In the genomic region with DNA sequence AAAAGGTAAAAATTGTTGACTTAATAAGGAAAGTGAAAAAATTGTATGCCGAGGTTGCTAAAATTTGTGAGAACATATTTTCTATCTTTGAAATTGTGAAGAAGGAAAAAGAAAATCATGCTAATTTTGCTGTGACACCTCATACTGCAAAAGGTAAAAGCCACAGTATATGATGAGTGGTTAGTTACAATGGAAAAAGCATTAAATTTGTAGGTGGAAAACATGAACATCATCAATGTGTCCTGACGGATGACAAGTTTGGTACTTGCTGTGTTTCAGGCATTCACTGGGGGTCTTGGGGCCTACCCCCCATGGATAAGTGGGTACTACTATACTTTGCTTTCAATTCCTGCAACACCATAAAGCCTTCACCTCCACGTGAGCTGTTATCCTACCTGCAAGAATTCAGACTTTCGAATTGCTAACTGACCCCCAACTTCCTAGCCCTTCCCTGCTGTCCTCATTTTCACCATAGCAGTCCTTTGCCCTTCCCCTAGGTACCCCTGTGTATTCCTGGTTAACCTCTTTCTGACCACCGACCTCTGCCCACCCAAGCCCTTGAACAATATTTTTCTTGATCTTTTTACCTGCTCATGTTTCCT, we compare ENCODE assay signal across 10 cellular contexts.
A peak's percentile ranks its signal among the peaks of the same experiment; 100 is the strongest.
DNase-seq lines count a peak whose midpoint lies in the region; ATAC-seq, FAIRE-seq and TF ChIP-seq lines count a peak whose summit lies in the region.
"Had no signal": no experiment of that assay in that cellular context is flagged by ENCODE, and none has a peak within 500 bp of the region (broad histone marks: within the 10 kb centered on the region; RNA-seq: fewer than 3 reads in every experiment).

No MANE protein-coding gene starts in this region.

- H3K4me1 Mint-ChIP-seq in activated CD4-positive, alpha-beta T cell treated with anti-CD3 and anti-CD28 coated beads for 36 hours, result peaks cover 96% of the 10 kb centered on the region
- peaks cover 78% of the 10 kb centered on the region for H3K4me1 Mint-ChIP-seq in stimulated activated effector memory CD8-positive, alpha-beta T cell treated with anti-CD3 and anti-CD28 coated beads, Interleukin-12 subunit alpha, Interleukin-12 subunit beta, amount 100 ng/mL, for 72 hours

- peak overlapping the region; percentile 100 for H3K27ac Mint-ChIP-seq in activated CD4-positive, alpha-beta T cell treated with anti-CD3 and anti-CD28 coated beads for 36 hours
- H3K27ac Mint-ChIP-seq in stimulated activated effector memory CD8-positive, alpha-beta T cell treated with anti-CD3 and anti-CD28 coated beads, Interleukin-12 subunit alpha, Interleukin-12 subunit beta, amount 100 ng/mL, for 72 hours, result peak overlapping the region; percentile 97
- H3K27ac Mint-ChIP-seq: nephron had no signal

- in situ Hi-C loops in GM12878 (cut with MboI), result no loop called here

- H3K79me2 ChIP-seq in PC-3 (ENCODE audit: low read length) (peaks cover 92% of the 10 kb centered on the region), GM12878 (ENCODE audit: control insufficient read depth, insufficient read depth, low read length) (peaks cover 78% of the 10 kb centered on the region)

- no peak for TF ChIP-seq POLR2A in GM12878 (IDR thresholded peaks at IDR 0.05; ENCODE audit: low read depth, low read length)

- BruUV-seq in PC-3 (replicated peaks; lab: Mats Ljungman, UMichigan) (no TSS peak), GM12878 (replicated peaks; lab: Mats Ljungman, UMichigan) (no TSS peak)

- POLR2A ChIA-PET in activated CD4-positive, alpha-beta T cell treated with anti-CD3 and anti-CD28 coated beads for 36 hours (lab: Charles Lee), result interaction anchor here (0.6 to 2.4 kb wide), 8 partner anchors 12 to 108 kb away, joined by 3 to 14 read pairs (median 6); a partner anchor contains a TSS
- POLR2A ChIA-PET in PC-3 (lab: Charles Lee; ENCODE audit: unreplicated experiment), result interaction anchor here (0.6 kb wide), 1 partner anchor 312 kb away, joined by 3 read pairs; no protein-coding TSS in a partner anchor
- POLR2A ChIA-PET in GM12878 (lab: Charles Lee), result interaction anchor here (0.5 to 3.3 kb wide), 7 partner anchors 11 to 139 kb away, joined by 3 to 11 read pairs (median 3); no protein-coding TSS in a partner anchor

- RAD21 ChIA-PET in GM12878 (lab: Charles Lee; ENCODE audit: unreplicated experiment), result interaction anchor here (1.2 to 3.7 kb wide), 5 partner anchors 16 to 171 kb away, joined by 3 to 23 read pairs (median 7); no protein-coding TSS in a partner anchor

- H3K4me3 ChIP-seq in PC-3 (ENCODE audit: low read length), result no peak overlapping the region
- peak overlapping the region; percentile 57 for H3K4me3 ChIP-seq in GM12878

- TF ChIP-seq CTCF in PC-3 (conservative IDR thresholded peaks at IDR 0.05; ENCODE audit: low read depth, low read length), result no peak
- no peak for TF ChIP-seq CTCF in GM12878 (IDR thresholded peaks at IDR 0.05 in 2 of 3, conservative IDR thresholded peaks at IDR 0.05 in 1 of 3; ENCODE audit: control insufficient read depth in 2 of 3, extremely low read depth in 1 of 3, insufficient read depth in 1 of 3, low read depth in 3 of 3, low read length in 3 of 3)

- intact Hi-C loops in activated CD4-positive, alpha-beta T cell treated with anti-CD3 and anti-CD28 coated beads for 36 hours (cut with DNase I, micrococcal nuclease), result loop anchor here (1.0 to 5.0 kb wide), 8 partner anchors 11 to 341 kb away; a partner anchor contains a TSS
- intact Hi-C loops in PC-3 (cut with micrococcal nuclease), result loop anchor here (5.0 kb wide), 1 partner anchor 61 kb away; a partner anchor contains a TSS
- intact Hi-C loops in GM12878 (cut with micrococcal nuclease; ENCODE audit: unreplicated experiment), result loop anchor here (5.0 kb wide), 1 partner anchor 56 kb away; no protein-coding TSS in a partner anchor

- no peaks in the 10 kb centered on the region for H3K27me3 Mint-ChIP-seq in activated CD4-positive, alpha-beta T cell treated with anti-CD3 and anti-CD28 coated beads for 36 hours

- TF ChIP-seq RAD21 in GM12878 (IDR thresholded peaks at IDR 0.05; ENCODE audit: insufficient read depth, low read depth, low read length), result no peak

- peaks cover 20% of the 10 kb centered on the region for H3K4me1 ChIP-seq in PC-3 (ENCODE audit: insufficient read depth, low read length)
- H3K4me1 ChIP-seq in GM12878 (ENCODE audit: control insufficient read depth, insufficient read depth, low read length), result peaks cover 63% of the 10 kb centered on the region

- H4K20me1 ChIP-seq in PC-3 (ENCODE audit: low read length), result peaks cover 22% of the 10 kb centered on the region
- peaks cover 2% of the 10 kb centered on the region; the same call in 1 of the 2 replicates for H4K20me1 ChIP-seq in GM12878 (ENCODE audit: control insufficient read depth, insufficient read depth)

- H3K4me3 Mint-ChIP-seq in activated CD4-positive, alpha-beta T cell treated with anti-CD3 and anti-CD28 coated beads for 36 hours, result peak overlapping the region; percentile 73
- H3K4me3 Mint-ChIP-seq in stimulated activated effector memory CD8-positive, alpha-beta T cell treated with anti-CD3 and anti-CD28 coated beads, Interleukin-12 subunit alpha, Interleukin-12 subunit beta, amount 100 ng/mL, for 72 hours, result peak overlapping the region; percentile 69
- H3K4me3 Mint-ChIP-seq: nephron had no signal

- 27% methylated on average over 5 of the region's 5 CpGs for WGBS in GM12878 (ENCODE audit: insufficient coverage, insufficient replicate concordance, low lambda C conversion rate, missing lambda C conversion rate)

- H3K9me3 Mint-ChIP-seq in activated CD4-positive, alpha-beta T cell treated with anti-CD3 and anti-CD28 coated beads for 36 hours (ENCODE audit: low read depth), result no peaks in the 10 kb centered on the region
- no peaks in the 10 kb centered on the region for H3K9me3 Mint-ChIP-seq in stimulated activated effector memory CD8-positive, alpha-beta T cell treated with anti-CD3 and anti-CD28 coated beads, Interleukin-12 subunit alpha, Interleukin-12 subunit beta, amount 100 ng/mL, for 72 hours
- H3K9me3 Mint-ChIP-seq: nephron had no signal

- peak; percentile 49 for ATAC-seq in activated CD4-positive, alpha-beta T cell treated with anti-CD3 and anti-CD28 coated beads for 36 hours
- ATAC-seq in PC-3 (no peak), GM12878 (peak; percentile 5; the same call in 1 of the 3 replicates), HG02623 (IDR thresholded peaks at IDR 0.05; ENCODE audit: unreplicated experiment) (no peak)
- peak; percentile 74 for ATAC-seq in stimulated activated effector memory CD8-positive, alpha-beta T cell treated with anti-CD3 and anti-CD28 coated beads, Interleukin-12 subunit alpha, Interleukin-12 subunit beta, amount 100 ng/mL, for 72 hours

- DNase-seq in activated CD4-positive, alpha-beta T cell treated with anti-CD3 and anti-CD28 coated beads for 36 hours, result peak; percentile 39
- no peak for DNase-seq in activated CD4-positive, alpha-beta T cell treated with anti-CD3 and anti-CD28 coated beads for 4 hours
- no peak for DNase-seq in PC-3
- DNase-seq in GM12878 (ENCODE audit: low read depth, low spot score), result no peak
- peak in 1 of 2 donors; percentile 63 for DNase-seq in stimulated activated effector memory CD8-positive, alpha-beta T cell treated with anti-CD3 and anti-CD28 coated beads, Interleukin-12 subunit alpha, Interleukin-12 subunit beta, amount 100 ng/mL, for 72 hours (ENCODE audit: low spot score in 2 of 2)
- no peak for DNase-seq in RCC 7860 (ENCODE audit: low spot score)
- no peak for DNase-seq in NCI-H774 (lab: John Stamatoyannopoulos, UW)
- DNase-seq: NCI-H1436 had no signal

- H3K36me3 ChIP-seq in PC-3 (ENCODE audit: low read depth, low read length) (no peaks in the 10 kb centered on the region), GM12878 (ENCODE audit: control insufficient read depth in 2 of 2, insufficient read depth in 2 of 2, low read length in 1 of 2) (no peaks in the 10 kb centered on the region; a peak in 1 of 4 replicates)

- H3K9ac ChIP-seq in PC-3 (ENCODE audit: low read length) (no peak overlapping the region), GM12878 (ENCODE audit: control insufficient read depth, insufficient read depth, low read length) (peak overlapping the region; percentile 22; the same call in 1 of the 2 replicates)

- H3K4me2 ChIP-seq in PC-3 (ENCODE audit: low read length) (peak overlapping the region; percentile 63; the same call in 1 of the 2 replicates), GM12878 (ENCODE audit: control insufficient read depth, insufficient read depth) (peak overlapping the region; percentile 93)

- CTCF ChIA-PET in activated CD4-positive, alpha-beta T cell treated with anti-CD3 and anti-CD28 coated beads for 36 hours (lab: Charles Lee), result interaction anchor here (0.5 to 7.4 kb wide), 20 partner anchors 9 to 664 kb away, joined by 3 to 80 read pairs (median 4); a partner anchor contains a TSS
- CTCF ChIA-PET in PC-3 (lab: Charles Lee) (no interaction called here), GM12878 (lab: Yijun Ruan, JAX) (interaction anchor here (0.9 to 3.5 kb wide), 11 partner anchors 9 to 171 kb away, joined by 3 to 44 read pairs (median 5); a partner anchor contains a TSS)

- H3K36me3 Mint-ChIP-seq in activated CD4-positive, alpha-beta T cell treated with anti-CD3 and anti-CD28 coated beads for 36 hours (ENCODE audit: low read depth), result peaks cover 12% of the 10 kb centered on the region
- H3K36me3 Mint-ChIP-seq in stimulated activated effector memory CD8-positive, alpha-beta T cell treated with anti-CD3 and anti-CD28 coated beads, Interleukin-12 subunit alpha, Interleukin-12 subunit beta, amount 100 ng/mL, for 72 hours, result peaks cover 26% of the 10 kb centered on the region

- SMC1A ChIA-PET in GM12878 (lab: Charles Lee; ENCODE audit: uncharacterized antibody, unreplicated experiment), result interaction anchor here (0.7 to 3.8 kb wide), 10 partner anchors 10 to 107 kb away, joined by 3 to 23 read pairs (median 8); a partner anchor contains a TSS

- no peaks in the 10 kb centered on the region for H3K27me3 ChIP-seq in PC-3 (ENCODE audit: low read length)
- H3K27me3 ChIP-seq in GM12878 (replicated peaks in 1 of 2; ENCODE audit: control insufficient read depth in 2 of 2, insufficient read depth in 2 of 2, low read length in 1 of 2), result no peaks in the 10 kb centered on the region

- H2AFZ ChIP-seq in PC-3 (ENCODE audit: low read length), result no peak overlapping the region
- H2AFZ ChIP-seq in GM12878 (ENCODE audit: control insufficient read depth, low read depth, low read length), result no peak overlapping the region

- H3K27ac ChIP-seq in PC-3 (ENCODE audit: low read length) (0 out of 2 replicates have a peak overlapping the region, but pooled peaks have one; percentile 19), GM12878 (ENCODE audit: control insufficient read depth, insufficient read depth) (peak overlapping the region; percentile 74)

- H3K9me3 ChIP-seq in PC-3 (ENCODE audit: low read length) (no peaks in the 10 kb centered on the region), GM12878 (replicated peaks; ENCODE audit: control insufficient read depth, insufficient read depth, low read length) (no peaks in the 10 kb centered on the region)

- H3F3A ChIP-seq in PC-3 (ENCODE audit: low read length, unreplicated experiment), result no peaks in the 10 kb centered on the region

- no peak for FAIRE-seq in GM12878 (lab: Jason Lieb, UNC)
- FAIRE-seq in RCC 7860 (lab: Jason Lieb, UNC), result no peak

- TF ChIP-seq EP300 in GM12878 (IDR thresholded peaks at IDR 0.05; ENCODE audit: borderline replicate concordance in 1 of 2, control insufficient read depth in 1 of 2, low read depth in 2 of 2, low read length in 2 of 2), result no peak

- no peaks in the 10 kb centered on the region for H3K9me2 ChIP-seq in PC-3 (replicated peaks; ENCODE audit: low read length)

Comparison
In these comparisons a context has a peak if more than half of its experiments do, and no peak if none do; other contexts are left out.
1. ATAC-seq: peak in activated CD4-positive, alpha-beta T cell treated with anti-CD3 and anti-CD28 coated beads for 36 hours (single experiment), GM12878 (single experiment) and stimulated activated effector memory CD8-positive, alpha-beta T cell treated with anti-CD3 and anti-CD28 coated beads, Interleukin-12 subunit alpha, Interleukin-12 subunit beta, amount 100 ng/mL, for 72 hours (single experiment); none in PC-3 (single experiment) and HG02623 (single experiment).